Comparison of ENCODE assay signal across 1 cellular context in the genomic region with DNA sequence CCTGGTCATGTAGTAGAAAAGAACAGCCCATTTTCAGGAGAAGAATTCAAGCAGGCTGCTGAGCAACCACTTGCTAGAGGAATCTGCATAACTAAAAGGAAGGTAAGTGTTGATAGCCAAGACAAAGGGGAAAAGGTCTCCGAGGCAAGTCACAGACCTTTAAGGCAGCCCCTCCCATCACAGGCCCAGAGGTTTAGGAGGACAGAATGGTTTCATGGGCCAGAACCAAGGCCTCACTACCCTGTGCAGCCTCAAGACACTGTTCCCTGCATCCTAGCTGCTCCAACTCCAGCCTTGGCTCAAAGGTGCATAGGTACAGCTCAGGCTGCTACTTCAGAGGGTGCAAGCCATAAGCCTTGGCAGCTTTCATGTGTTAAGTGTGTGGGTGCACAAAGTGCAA.
TF ChIP-seq lines count a peak whose summit lies in the region.

No MANE protein-coding gene starts in this region.

TF ChIP-seq in HCT116, 20 proteins besides CTCF, POLR2A, EP300 and RAD21 (continued from another document):
- TF ChIP-seq REST (IDR thresholded peaks at IDR 0.05; ENCODE audit: low read depth) (no peak), CBX3 (IDR thresholded peaks at IDR 0.05; ENCODE audit: low read depth) (0 out of 2 replicates have a peak, but pooled peaks have one; percentile 16), SRF (IDR thresholded peaks at IDR 0.05; ENCODE audit: low read depth) (no peak), CEBPB (IDR thresholded peaks at IDR 0.05; ENCODE audit: low read depth) (no peak), ZFX (IDR thresholded peaks at IDR 0.05) (no peak), ZNF274 (IDR thresholded peaks at IDR 0.05; ENCODE audit: low read depth, low read length) (no peak)
